In the genomic region with DNA sequence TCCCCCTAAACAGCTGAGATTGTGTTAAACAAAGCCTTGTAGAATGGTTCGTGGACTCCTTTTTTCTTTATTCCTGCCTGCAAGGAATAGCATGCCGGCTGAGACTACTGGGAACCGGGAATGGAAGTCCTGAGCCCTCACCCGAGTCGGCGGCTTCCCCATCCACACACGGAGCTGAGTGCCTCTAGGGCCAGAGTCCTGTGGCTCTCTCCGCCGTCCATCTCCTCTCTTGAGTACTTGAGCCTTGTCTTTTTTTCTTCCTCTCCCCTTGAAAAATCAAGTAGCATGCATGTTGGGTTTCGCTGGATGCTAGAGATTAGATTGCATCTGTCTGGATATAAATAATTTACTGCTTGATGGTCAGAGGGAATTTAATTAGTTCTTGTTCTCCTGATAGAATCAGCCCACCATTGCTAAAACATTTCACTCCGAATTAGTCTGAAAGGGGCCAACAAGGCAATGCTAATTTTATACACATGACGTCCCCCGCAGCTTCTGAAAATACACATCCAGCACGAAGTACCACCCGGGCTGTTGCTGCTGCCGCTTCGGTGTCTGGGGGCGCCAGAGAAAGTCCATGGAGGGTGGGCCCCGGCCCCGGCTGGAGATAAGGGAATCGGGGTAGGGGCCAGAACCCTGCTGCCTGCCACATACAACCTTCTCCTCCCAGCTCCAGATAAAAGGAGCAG, we compare ENCODE assay signal across 18 cellular contexts. TPM values are rescaled to one million over a fixed set of nuclear protein-coding genes. Genes with fewer than 3 reads are reported as not detected.
A peak's percentile ranks its signal among the peaks of the same experiment; 100 is the strongest.
DNase-seq lines count a peak whose midpoint lies in the region; ATAC-seq and TF ChIP-seq lines count a peak whose summit lies in the region.
"Had no signal": no experiment of that assay in that cellular context is flagged by ENCODE, and none has a peak within 500 bp of the region (broad histone marks: within the 10 kb centered on the region; RNA-seq: fewer than 3 reads in every experiment).

No MANE protein-coding gene starts in this region.

- in situ Hi-C loops in mammary epithelial cell (cut with MboI; ENCODE audit: low sequenced_read_pairs in 2 of 2), result no loop called here

- CTCF ChIA-PET in mammary epithelial cell (lab: Charles Lee; ENCODE audit: low non-redundant PET) (no interaction called here), MCF 10A (lab: Yijun Ruan, JAX) (no interaction called here)
- CTCF ChIA-PET in naive thymus-derived CD4-positive, alpha-beta T cell (lab: Charles Lee), result no interaction called here

- BruUV-seq in mammary epithelial cell (replicated peaks; lab: Mats Ljungman, UMichigan), result no TSS peak
- no TSS peak for BruUV-seq in MCF 10A (replicated peaks; lab: Mats Ljungman, UMichigan)

- H3K9me3 Mint-ChIP-seq in MCF 10A (ENCODE audit: unreplicated experiment), result no peaks in the 10 kb centered on the region
- H3K9me3 Mint-ChIP-seq in chondrocyte (ENCODE audit: low read depth), result no peaks in the 10 kb centered on the region
- H3K9me3 Mint-ChIP-seq in naive thymus-derived CD4-positive, alpha-beta T cell, result peaks cover 0 to 4% (median 0%) of the 10 kb centered on the region in 11 donors

- no peak overlapping the region for H3K4me3 Mint-ChIP-seq in MCF 10A (ENCODE audit: unreplicated experiment)
- H3K4me3 Mint-ChIP-seq in chondrocyte (ENCODE audit: unreplicated experiment), result no peak overlapping the region
- no peak overlapping the region for H3K4me3 Mint-ChIP-seq in naive thymus-derived CD4-positive, alpha-beta T cell
- H3K4me3 Mint-ChIP-seq: CD14-positive monocyte had no signal

- no peaks in the 10 kb centered on the region for H3K79me2 ChIP-seq in mammary epithelial cell (ENCODE audit: insufficient read depth, low read length)

- H3K4me2 ChIP-seq in mammary epithelial cell (ENCODE audit: insufficient read depth, low read depth, low read length), result peak overlapping the region; percentile 53

- no peaks in the 10 kb centered on the region for H4K20me1 ChIP-seq in mammary epithelial cell (ENCODE audit: insufficient read depth, low read length)

- H3K27me3 ChIP-seq in mammary epithelial cell (ENCODE audit: insufficient read depth, low read length), result no peaks in the 10 kb centered on the region
- no peaks in the 10 kb centered on the region for H3K27me3 ChIP-seq in naive thymus-derived CD4-positive, alpha-beta T cell (ENCODE audit: control insufficient read depth in 2 of 2, insufficient read depth in 2 of 2, low read length in 2 of 2)

- intact Hi-C loops in mammary epithelial cell (cut with micrococcal nuclease) (no loop called here), MCF 10A (cut with micrococcal nuclease) (no loop called here), posterior vena cava (cut with DNase I) (no loop called here)
- intact Hi-C loops in naive thymus-derived CD4-positive, alpha-beta T cell (cut with micrococcal nuclease), result no loop called here

- H3K4me3 ChIP-seq in mammary epithelial cell (replicated peaks in 1 of 3; ENCODE audit: insufficient read depth in 1 of 3, low read depth in 2 of 3, low read length in 3 of 3), result no peak overlapping the region
- no peak overlapping the region for H3K4me3 ChIP-seq in naive thymus-derived CD4-positive, alpha-beta T cell (ENCODE audit: low read length)
- H3K4me3 ChIP-seq: GM12878, GM23248 had no signal

- H3K36me3 Mint-ChIP-seq in MCF 10A (ENCODE audit: insufficient read depth, unreplicated experiment) (peaks cover 6% of the 10 kb centered on the region), chondrocyte (ENCODE audit: low read depth) (no peaks in the 10 kb centered on the region)
- no peaks in the 10 kb centered on the region for H3K36me3 Mint-ChIP-seq in naive thymus-derived CD4-positive, alpha-beta T cell
- H3K36me3 Mint-ChIP-seq: CD14-positive monocyte had no signal

- TF ChIP-seq CTCF in mammary epithelial cell (conservative IDR thresholded peaks at IDR 0.05 in 1 of 2, IDR thresholded peaks at IDR 0.05 in 1 of 2; ENCODE audit: extremely low read depth in 1 of 2, insufficient read depth in 1 of 2, low read depth in 1 of 2, low read length in 2 of 2), result no peak
- TF ChIP-seq CTCF in MCF 10A (IDR thresholded peaks at IDR 0.05; ENCODE audit: unreplicated experiment), result no peak
- no peak for TF ChIP-seq CTCF in chondrocyte (IDR thresholded peaks at IDR 0.05)

- H3K27me3 Mint-ChIP-seq in MCF 10A (ENCODE audit: insufficient read depth, unreplicated experiment), result peaks cover 26% of the 10 kb centered on the region
- H3K27me3 Mint-ChIP-seq in chondrocyte (ENCODE audit: low read depth), result peaks cover 32% of the 10 kb centered on the region
- peaks cover 12 to 54% (median 35%) of the 10 kb centered on the region in 5 donors for H3K27me3 Mint-ChIP-seq in naive thymus-derived CD4-positive, alpha-beta T cell

- H3K9me3 ChIP-seq in mammary epithelial cell (replicated peaks; ENCODE audit: insufficient read depth, low read length), result no peaks in the 10 kb centered on the region
- H3K9me3 ChIP-seq in naive thymus-derived CD4-positive, alpha-beta T cell (ENCODE audit: control insufficient read depth in 2 of 3, low read length in 3 of 3), result no peaks in the 10 kb centered on the region
- H3K9me3 ChIP-seq: Caco-2 had no signal

- peak overlapping the region; percentile 47 for H2AFZ ChIP-seq in mammary epithelial cell (ENCODE audit: low read depth, low read length)
- H2AFZ ChIP-seq: GM23248 had no signal

- POLR2A ChIA-PET in MCF 10A (lab: Yijun Ruan, JAX), result no interaction called here
- POLR2A ChIA-PET in naive thymus-derived CD4-positive, alpha-beta T cell (lab: Charles Lee), result no interaction called here

- no peaks in the 10 kb centered on the region for H3K4me1 Mint-ChIP-seq in MCF 10A (ENCODE audit: insufficient read depth, unreplicated experiment)
- no peaks in the 10 kb centered on the region for H3K4me1 Mint-ChIP-seq in chondrocyte (ENCODE audit: low read depth)
- peaks cover 0 to 5% (median 0%) of the 10 kb centered on the region in 7 donors for H3K4me1 Mint-ChIP-seq in naive thymus-derived CD4-positive, alpha-beta T cell
- H3K4me1 Mint-ChIP-seq: CD14-positive monocyte had no signal

- dilution Hi-C loops in mammary epithelial cell (cut with HindIII; ENCODE audit: low sequenced_read_pairs), result no loop called here

- 53% methylated on average over 20 of the region's 21 CpGs for WGBS in mammary epithelial cell (ENCODE audit: low coverage, missing lambda C conversion rate)

- no peak overlapping the region for H3K27ac ChIP-seq in mammary epithelial cell (ENCODE audit: insufficient read depth, low read depth, low read length)
- H3K27ac ChIP-seq in naive thymus-derived CD4-positive, alpha-beta T cell (ENCODE audit: low read depth, low read length), result no peak overlapping the region
- H3K27ac ChIP-seq: GM23248 had no signal

- no peak for ATAC-seq in naive thymus-derived CD4-positive, alpha-beta T cell
- ATAC-seq in GM18861 (IDR thresholded peaks at IDR 0.05; ENCODE audit: unreplicated experiment), result no peak
- ATAC-seq: GM12878 had no signal

- H3K4me1 ChIP-seq in mammary epithelial cell (ENCODE audit: insufficient read depth, low read length), result peaks cover 15% of the 10 kb centered on the region
- no peaks in the 10 kb centered on the region for H3K4me1 ChIP-seq in naive thymus-derived CD4-positive, alpha-beta T cell (ENCODE audit: control insufficient read depth in 2 of 2, insufficient read depth in 2 of 2, low read length in 2 of 2)
- H3K4me1 ChIP-seq: Caco-2 had no signal

- DNase-seq in mammary epithelial cell, result no peak
- DNase-seq in MCF 10A (ENCODE audit: unreplicated experiment), result no peak
- DNase-seq in chondrocyte (ENCODE audit: low spot score), result peak; percentile 61
- peak; percentile 71 for DNase-seq in posterior vena cava (ENCODE audit: low spot score)
- DNase-seq in naive thymus-derived CD4-positive, alpha-beta T cell, result no peak
- no peak for DNase-seq in NCI-H526 (lab: John Stamatoyannopoulos, UW)
- no peak for DNase-seq in foreskin melanocyte
- DNase-seq: Caco-2, KBM-7, NCI-H1092, NCI-H1694, NCI-H2107, NCI-H446 treated with DMSO at 0.1 percent for 48 hours had no signal

- no peak overlapping the region for H3K9ac ChIP-seq in mammary epithelial cell (ENCODE audit: insufficient read depth, low read length)
- H3K9ac ChIP-seq: GM23248 had no signal

- no peaks in the 10 kb centered on the region for H3K36me3 ChIP-seq in mammary epithelial cell (ENCODE audit: insufficient read depth, low read length)
- no peaks in the 10 kb centered on the region for H3K36me3 ChIP-seq in naive thymus-derived CD4-positive, alpha-beta T cell (ENCODE audit: control insufficient read depth in 2 of 3, insufficient read depth in 3 of 3, low read length in 3 of 3)

- H3K27ac Mint-ChIP-seq in MCF 10A (ENCODE audit: low read depth, unreplicated experiment) (no peak overlapping the region), chondrocyte (ENCODE audit: unreplicated experiment) (no peak overlapping the region)
- H3K27ac Mint-ChIP-seq in naive thymus-derived CD4-positive, alpha-beta T cell, result no peak overlapping the region
- H3K27ac Mint-ChIP-seq: CD14-positive monocyte had no signal

RNA-seq across cellular contexts. Expression of a gene that starts 48.6 kb away (rescaled TPM):
- not detected for total RNA-seq in mammary epithelial cell
- not detected for polyA plus RNA-seq in mammary epithelial cell
- not detected for polyA minus RNA-seq in mammary epithelial cell
- not detected in 2 replicates for total RNA-seq in MCF 10A (2022)
- total RNA-seq in chondrocyte, result not detected in 3 replicates
- 10 to 100 TPM in 1 of 2 donors, 1 to 10 TPM in 1; 7.1 to 21.6 TPM for total RNA-seq in posterior vena cava
- total RNA-seq in naive thymus-derived CD4-positive, alpha-beta T cell, result under 1 TPM in 2 of 5 experiments, not detected in 3; 0.19 to 0.86 TPM
- polyA plus RNA-seq in naive thymus-derived CD4-positive, alpha-beta T cell, result under 1 TPM in 1 of 2 donors, not detected in 1; 0.13 TPM
- total RNA-seq: A172, GM12878, GM23248 had no signal
- polyA plus RNA-seq: CD14-positive monocyte, GM23248 had no signal

Comparison
In these comparisons a context has a peak if more than half of its experiments do, and no peak if none do; other contexts are left out.
1. DNase-seq: peak in chondrocyte (single experiment) and posterior vena cava (single experiment); none in mammary epithelial cell (single experiment), MCF 10A (single experiment), naive thymus-derived CD4-positive, alpha-beta T cell (0 of 9), NCI-H526 (0 of 2) and foreskin melanocyte (single experiment).